In the genomic region with DNA sequence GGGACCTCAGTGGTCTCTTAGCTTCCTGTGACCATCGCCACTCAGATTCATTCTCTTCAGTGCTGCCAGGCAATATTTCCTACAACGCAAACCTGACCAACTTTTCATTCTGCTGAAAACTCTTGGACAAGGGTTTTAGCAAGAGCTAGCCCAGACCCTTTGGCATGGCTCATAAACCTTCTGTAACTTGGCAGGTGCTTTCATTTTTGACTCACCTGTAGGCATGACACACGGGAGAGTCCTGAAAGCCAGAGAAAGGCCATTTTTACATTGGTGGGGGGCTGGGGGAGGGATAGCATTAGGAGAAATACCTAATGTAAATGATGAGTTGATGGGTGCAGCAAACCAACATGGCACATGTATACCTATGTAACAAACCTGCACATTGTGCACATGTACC, we compare ENCODE assay signal across 4 cellular contexts. TPM values are rescaled to one million over a fixed set of nuclear protein-coding genes. Genes with fewer than 3 reads are reported as not detected.
"Had no signal": no experiment of that assay in that cellular context is flagged by ENCODE, and none has a peak within 500 bp of the region (broad histone marks: within the 10 kb centered on the region; RNA-seq: fewer than 3 reads in every experiment).

No MANE protein-coding gene starts in this region.

RNA-seq across cellular contexts. Expression of gene NRN1, which starts 38.7 kb away (rescaled TPM):
- total RNA-seq: GM23338, H9, HepG2, HFFc6 had no signal
